Comparison of ENCODE assay signal across 16 cellular contexts in the genomic region with DNA sequence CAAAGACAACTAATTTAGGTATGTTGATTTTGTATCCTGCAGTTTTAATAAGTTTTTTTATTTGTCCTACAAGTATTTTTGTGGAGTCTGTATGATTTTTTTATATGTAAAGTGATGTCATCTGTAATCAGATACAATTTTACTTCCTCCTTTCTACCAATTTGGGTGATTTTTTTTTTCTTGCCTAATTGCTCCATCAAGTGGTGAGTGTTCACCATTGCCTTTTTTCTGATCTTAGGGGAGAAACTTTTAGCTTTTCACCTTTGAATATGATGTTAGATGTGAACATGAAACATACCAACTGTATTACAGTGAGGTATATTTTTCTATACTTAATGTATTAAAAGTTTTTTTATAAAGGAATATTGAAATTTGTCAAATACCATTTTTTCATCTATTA.
DNase-seq lines count a peak whose midpoint lies in the region; FAIRE-seq and TF ChIP-seq lines count a peak whose summit lies in the region.
"Had no signal": no experiment of that assay in that cellular context is flagged by ENCODE, and none has a peak within 500 bp of the region (broad histone marks: within the 10 kb centered on the region; RNA-seq: fewer than 3 reads in every experiment).

No MANE protein-coding gene starts in this region.

- H3K27me3 ChIP-seq in fibroblast of lung (ENCODE audit: control insufficient read depth, insufficient read depth, low read length) = no peaks in the 10 kb centered on the region
- H3K27me3 ChIP-seq: tibial nerve had no signal

- no peak overlapping the region for H3K4me2 ChIP-seq in fibroblast of lung (ENCODE audit: extremely low read depth, insufficient read depth, low read length)

- no peak overlapping the region for H3K4me3 ChIP-seq in fibroblast of lung (replicated peaks in 1 of 4; ENCODE audit: control extremely low read depth in 1 of 4, insufficient read depth in 1 of 4, low read depth in 3 of 4, low read length in 4 of 4)
- H3K4me3 ChIP-seq in lower leg skin (ENCODE audit: low read depth, poor library complexity, severe bottlenecking) = no peak overlapping the region
- H3K4me3 ChIP-seq: lung, tibial nerve had no signal

- no peak for TF ChIP-seq POLR2A in lower leg skin (IDR thresholded peaks at IDR 0.05)

- H3K4me1 Mint-ChIP-seq in CD14-positive monocyte = no peaks in the 10 kb centered on the region
- H3K4me1 Mint-ChIP-seq: activated CD4-positive, alpha-beta T cell treated with anti-CD3 and anti-CD28 coated beads, Interleukin-2, amount 10 ng/mL, durations not matched to agents 7 days and 5 days; T-helper 17 cell had no signal

- H3K36me3 ChIP-seq in fibroblast of lung (ENCODE audit: control insufficient read depth, insufficient read depth, low read length) = no peaks in the 10 kb centered on the region
- H3K36me3 ChIP-seq: tibial nerve had no signal

- H2AFZ ChIP-seq in fibroblast of lung (ENCODE audit: low read length) = no peak overlapping the region

- H3K36me3 Mint-ChIP-seq in CD14-positive monocyte = no peaks in the 10 kb centered on the region

- FAIRE-seq in D721Med (lab: Jason Lieb, UNC) = no peak

- H3K27me3 Mint-ChIP-seq in CD14-positive monocyte (ENCODE audit: low read depth in 3 of 3) = no peaks in the 10 kb centered on the region
- H3K27me3 Mint-ChIP-seq: activated CD4-positive, alpha-beta T cell treated with anti-CD3 and anti-CD28 coated beads, Interleukin-2, amount 10 ng/mL, durations not matched to agents 7 days and 5 days; dendritic cell treated with granulocyte-macrophage colony-stimulating factor and Interleukin-4, amounts not matched to agents 40 ng/mL and 50 ng/mL, for 4 days; T-helper 17 cell had no signal

- H3K4me3 Mint-ChIP-seq in CD14-positive monocyte = no peak overlapping the region
- H3K4me3 Mint-ChIP-seq: activated CD4-positive, alpha-beta T cell treated with anti-CD3 and anti-CD28 coated beads, Interleukin-2, amount 10 ng/mL, durations not matched to agents 7 days and 5 days; activated T-cell treated with anti-CD3 and anti-CD28 coated beads, Interleukin-2, amount 50 U/mL, for 4 hours; dendritic cell treated with granulocyte-macrophage colony-stimulating factor and Interleukin-4, amounts not matched to agents 40 ng/mL and 50 ng/mL, for 4 days; T-helper 17 cell had no signal

- no peaks in the 10 kb centered on the region for H3K4me1 ChIP-seq in fibroblast of lung (ENCODE audit: control insufficient read depth, extremely low read depth, insufficient read depth, low read length)
- H3K4me1 ChIP-seq: tibial nerve had no signal

- no peak overlapping the region for H3K27ac Mint-ChIP-seq in CD14-positive monocyte
- H3K27ac Mint-ChIP-seq: activated CD4-positive, alpha-beta T cell treated with anti-CD3 and anti-CD28 coated beads, Interleukin-2, amount 10 ng/mL, durations not matched to agents 7 days and 5 days; dendritic cell treated with granulocyte-macrophage colony-stimulating factor and Interleukin-4, amounts not matched to agents 40 ng/mL and 50 ng/mL, for 4 days; T-helper 17 cell had no signal

- intact Hi-C loops in lower leg skin (cut with DNase I; ENCODE audit: low total_unique reads) = no loop called here
- intact Hi-C loops in CD14-positive monocyte (cut with micrococcal nuclease) = no loop called here

- no peaks in the 10 kb centered on the region for H3K79me2 ChIP-seq in fibroblast of lung (ENCODE audit: control insufficient read depth, insufficient read depth, low read length)

- H4K20me1 ChIP-seq in fibroblast of lung (ENCODE audit: control insufficient read depth, extremely low read depth, insufficient read depth, low read length) = no peaks in the 10 kb centered on the region

- DNase-seq in D721Med (ENCODE audit: insufficient read length, low spot score) (no peak), HT1080 (ENCODE audit: low read depth) (peak; percentile 5), OCI-M1 (lab: John Stamatoyannopoulos, UW) (peak; percentile 85), fibroblast of lung (ENCODE audit: low read depth in 2 of 2) (peak; percentile 6 to 31), lower leg skin (ENCODE audit: low spot score in 2 of 2) (no peak), NCI-H2107 (lab: John Stamatoyannopoulos, UW) (no peak), CD14-positive monocyte (ENCODE audit: low spot score) (no peak), putamen (ENCODE audit: low spot score) (no peak)
- DNase-seq: activated CD4-positive, alpha-beta T cell treated with anti-CD3 and anti-CD28 coated beads, Interleukin-2, amount 10 ng/mL, durations not matched to agents 7 days and 5 days; activated T-cell treated with anti-CD3 and anti-CD28 coated beads, Interleukin-2, amount 50 U/mL, for 4 hours; retina; stimulated activated CD4-positive, alpha-beta T cell treated with anti-CD3 and anti-CD28 coated beads, Interleukin-1b, Interleukin-23, amount 100 ng/mL, for 48 hours; T-helper 17 cell had no signal

- H3K9ac ChIP-seq in fibroblast of lung (ENCODE audit: insufficient read depth, low read length) = no peak overlapping the region

- H3K9me3 ChIP-seq in fibroblast of lung (ENCODE audit: control insufficient read depth, insufficient read depth, low read depth, low read length) = no peaks in the 10 kb centered on the region

- TF ChIP-seq CTCF in D721Med (IDR thresholded peaks at IDR 0.05; ENCODE audit: insufficient read depth, missing control alignments) (peak; percentile 18), fibroblast of lung (conservative IDR thresholded peaks at IDR 0.05 in 1 of 2, IDR thresholded peaks at IDR 0.05 in 1 of 2; ENCODE audit: low read depth in 1 of 2, low read length in 2 of 2) (peak in 1 of 2 donors; percentile 16), lower leg skin (IDR thresholded peaks at IDR 0.05) (no peak), CD14-positive monocyte (IDR thresholded peaks at IDR 0.05) (no peak)

- peaks cover 0 to 6% (median 3%) of the 10 kb centered on the region in 7 donors for H3K9me3 Mint-ChIP-seq in CD14-positive monocyte

- no peak overlapping the region for H3K27ac ChIP-seq in fibroblast of lung (ENCODE audit: insufficient read depth, low read length)
- H3K27ac ChIP-seq: tibial nerve had no signal

Comparison
In these comparisons a context has a peak if more than half of its experiments do, and no peak if none do; other contexts are left out.
1. DNase-seq: peak in HT1080 (single experiment), OCI-M1 (single experiment) and fibroblast of lung (2 of 2); none in D721Med (single experiment), lower leg skin (0 of 2), NCI-H2107 (single experiment), CD14-positive monocyte (single experiment) and putamen (single experiment).